13 cellular contexts compared by ENCODE assay signal in genomic region chr13:46684287-46685001, GRCh38.
A peak's percentile ranks its signal among the peaks of the same experiment; 100 is the strongest.
DNase-seq lines count a peak whose midpoint lies in the region; ATAC-seq and TF ChIP-seq lines count a peak whose summit lies in the region.
"Had no signal": no experiment of that assay in that cellular context is flagged by ENCODE, and none has a peak within 500 bp of the region (broad histone marks: within the 10 kb centered on the region; RNA-seq: fewer than 3 reads in every experiment).

No MANE protein-coding gene starts in this region.

- H3K36me3 Mint-ChIP-seq in neural crest cell (ENCODE audit: low read depth), result no peaks in the 10 kb centered on the region
- peaks cover 12% of the 10 kb centered on the region for H3K36me3 Mint-ChIP-seq in activated naive CD8-positive, alpha-beta T cell treated with anti-CD3 and anti-CD28 coated beads for 36 hours

- H3K9me3 ChIP-seq in BLaER1 treated with 17β-estradiol and CSF1 and Interleukin-3, amounts not matched to agents 10 nM and 100 nM (replicated peaks in 1 of 11), result no peaks in the 10 kb centered on the region

- H3K4me1 ChIP-seq in BLaER1 treated with 17β-estradiol and CSF1 and Interleukin-3, amounts not matched to agents 10 nM and 100 nM, result peaks cover 10 to 53% (median 34%) of the 10 kb centered on the region in 10 experiments

- peaks cover 39% of the 10 kb centered on the region for H3K4me1 Mint-ChIP-seq in neural crest cell
- H3K4me1 Mint-ChIP-seq in activated naive CD8-positive, alpha-beta T cell treated with anti-CD3 and anti-CD28 coated beads for 36 hours, result peaks cover 18% of the 10 kb centered on the region

- peak overlapping the region; percentile 48 for H3K27ac Mint-ChIP-seq in neural crest cell (ENCODE audit: unreplicated experiment)
- H3K27ac Mint-ChIP-seq in activated naive CD8-positive, alpha-beta T cell treated with anti-CD3 and anti-CD28 coated beads for 36 hours, result no peak overlapping the region

- H3K27me3 Mint-ChIP-seq in neural crest cell (ENCODE audit: low read depth), result no peaks in the 10 kb centered on the region
- H3K27me3 Mint-ChIP-seq in activated naive CD8-positive, alpha-beta T cell treated with anti-CD3 and anti-CD28 coated beads for 36 hours, result no peaks in the 10 kb centered on the region

- no peaks in the 10 kb centered on the region for H3K9me3 Mint-ChIP-seq in neural crest cell
- no peaks in the 10 kb centered on the region for H3K9me3 Mint-ChIP-seq in activated naive CD8-positive, alpha-beta T cell treated with anti-CD3 and anti-CD28 coated beads for 36 hours

- peak overlapping the region in 7 of 11 experiments; percentile 56 to 87 (median 74); a peak in 14 of 22 replicates for H3K4me2 ChIP-seq in BLaER1 treated with 17β-estradiol and CSF1 and Interleukin-3, amounts not matched to agents 10 nM and 100 nM

- TF ChIP-seq CTCF in fibroblast of villous mesenchyme (IDR thresholded peaks at IDR 0.05; ENCODE audit: insufficient read depth, low read depth, low read length) (no peak), neural crest cell (conservative IDR thresholded peaks at IDR 0.05) (no peak)

- H3K9ac ChIP-seq in BLaER1 treated with 17β-estradiol and CSF1 and Interleukin-3, amounts not matched to agents 10 nM and 100 nM, result peak overlapping the region in 1 of 11 experiments; percentile 7; a peak in 1 of 22 replicates

- peak overlapping the region in 6 of 11 experiments; percentile 0 to 35 (median 29); a peak in 8 of 22 replicates for H3K27ac ChIP-seq in BLaER1 treated with 17β-estradiol and CSF1 and Interleukin-3, amounts not matched to agents 10 nM and 100 nM
- H3K27ac ChIP-seq: VCaP had no signal

- peaks cover 17 to 76% (median 47%) of the 10 kb centered on the region in 11 experiments; a peak in 20 of 22 replicates for H3K36me3 ChIP-seq in BLaER1 treated with 17β-estradiol and CSF1 and Interleukin-3, amounts not matched to agents 10 nM and 100 nM

- no peak for ATAC-seq in GM21529 (IDR thresholded peaks at IDR 0.05; ENCODE audit: unreplicated experiment)

- H3K4me3 Mint-ChIP-seq in neural crest cell, result no peak overlapping the region
- no peak overlapping the region for H3K4me3 Mint-ChIP-seq in activated naive CD8-positive, alpha-beta T cell treated with anti-CD3 and anti-CD28 coated beads for 36 hours

- peaks cover 0 to 40% (median 13%) of the 10 kb centered on the region in 11 experiments; a peak in 10 of 22 replicates for H4K20me1 ChIP-seq in BLaER1 treated with 17β-estradiol and CSF1 and Interleukin-3, amounts not matched to agents 10 nM and 100 nM

- H3K27me3 ChIP-seq in BLaER1 treated with 17β-estradiol and CSF1 and Interleukin-3, amounts not matched to agents 10 nM and 100 nM, result no peaks in the 10 kb centered on the region

- DNase-seq in NCI-H82 treated with DMSO at 0.1 percent for 48 hours (lab: John Stamatoyannopoulos, UW; ENCODE audit: unreplicated experiment), result peak; percentile 34
- DNase-seq in fibroblast of villous mesenchyme (ENCODE audit: low read depth), result peak; percentile 54
- no peak for DNase-seq in neural crest cell (ENCODE audit: low read depth, low spot score)
- DNase-seq in DMS79 (lab: John Stamatoyannopoulos, UW), result no peak
- no peak for DNase-seq in activated naive CD8-positive, alpha-beta T cell treated with anti-CD3 and anti-CD28 coated beads for 36 hours
- no peak for DNase-seq in DMS153 (lab: John Stamatoyannopoulos, UW)
- DNase-seq: activated effector memory CD4-positive, alpha-beta T cell treated with anti-CD3 and anti-CD28 coated beads, Interleukin-2, amount 50 U/mL, for 16 hours; NCI-H1105; stimulated activated CD4-positive, alpha-beta T cell treated with anti-CD3 and anti-CD28 coated beads, Interleukin-4, amount 100 ng/mL, for 1 hour had no signal

- peak overlapping the region in 1 of 10 experiments; percentile 18; a peak in 1 of 20 replicates for H3K4me3 ChIP-seq in BLaER1 treated with 17β-estradiol and CSF1 and Interleukin-3, amounts not matched to agents 10 nM and 100 nM
- peak overlapping the region; percentile 20 for H3K4me3 ChIP-seq in fibroblast of villous mesenchyme (ENCODE audit: low read depth, low read length)
- H3K4me3 ChIP-seq: lung had no signal

Comparison
In these comparisons a context has a peak if more than half of its experiments do, and no peak if none do; other contexts are left out.
1. DNase-seq: peak in NCI-H82 treated with DMSO at 0.1 percent for 48 hours (single experiment) and fibroblast of villous mesenchyme (single experiment); none in neural crest cell (single experiment), DMS79 (single experiment), activated naive CD8-positive, alpha-beta T cell treated with anti-CD3 and anti-CD28 coated beads for 36 hours (single experiment) and DMS153 (single experiment).